14 cellular contexts compared by ENCODE assay signal in the genomic region with DNA sequence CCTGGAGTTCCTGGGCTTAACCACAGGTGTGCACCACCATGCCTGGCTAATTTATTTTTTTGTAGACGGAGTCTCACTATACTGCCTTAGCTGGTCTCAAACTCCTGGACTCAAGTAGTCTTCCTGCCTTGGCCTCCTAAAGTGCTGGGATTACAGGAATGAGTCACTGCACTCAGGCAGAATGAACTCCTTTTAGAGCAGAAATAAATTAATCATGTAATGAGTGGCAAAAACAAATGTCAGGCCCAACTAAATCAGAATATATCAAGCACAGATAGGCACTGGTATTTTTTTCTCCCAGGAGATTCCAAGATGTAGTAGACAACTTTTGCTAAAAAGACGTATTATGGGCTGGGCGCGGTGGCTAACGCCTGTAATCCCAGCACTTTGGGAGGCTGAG. TPM values are rescaled to one million over a fixed set of nuclear protein-coding genes. Genes with fewer than 3 reads are reported as not detected.
DNase-seq lines count a peak whose midpoint lies in the region; ATAC-seq and TF ChIP-seq lines count a peak whose summit lies in the region.
"Had no signal": no experiment of that assay in that cellular context is flagged by ENCODE, and none has a peak within 500 bp of the region (broad histone marks: within the 10 kb centered on the region; RNA-seq: fewer than 3 reads in every experiment).

No MANE protein-coding gene starts in this region.

- H3K36me3 ChIP-seq in DOHH2 (ENCODE audit: control insufficient read depth, low read length) = peaks cover 73% of the 10 kb centered on the region
- peaks cover 34% of the 10 kb centered on the region; the same call in 1 of the 2 replicates for H3K36me3 ChIP-seq in KMS-11 (ENCODE audit: insufficient read depth)
- H3K36me3 ChIP-seq in adipocyte (ENCODE audit: control insufficient read depth, insufficient read depth, low read length, severe bottlenecking) = peaks cover 62% of the 10 kb centered on the region
- H3K36me3 ChIP-seq in lower lobe of right lung = peaks cover 66% of the 10 kb centered on the region
- peaks cover 65% of the 10 kb centered on the region for H3K36me3 ChIP-seq in right atrium auricular region

- no peaks in the 10 kb centered on the region for H3K9me3 Mint-ChIP-seq in nephron
- H3K9me3 Mint-ChIP-seq: activated naive CD8-positive, alpha-beta T cell treated with anti-CD3 and anti-CD28 coated beads, Interleukin-2, amount 10 ng/mL, durations not matched to agents 7 days and 5 days; stimulated activated memory B cell treated with anti-CD40 and anti-IgM and Interleukin-4, amounts not matched to agents 10 μg/mL and 1 μg/mL and 100 μg/mL, for 72 hours had no signal

- H2AFZ ChIP-seq in KMS-11 (ENCODE audit: low read depth) = no peak overlapping the region

- 0 out of 2 replicates have a peak overlapping the region, but pooled peaks have one; percentile 99 for H3K4me3 ChIP-seq in DOHH2 (ENCODE audit: low read length)
- H3K4me3 ChIP-seq in KMS-11 (IDR thresholded peaks at IDR 0.05; ENCODE audit: insufficient read depth, low read depth, low read length) = no peak overlapping the region
- H3K4me3 ChIP-seq in adipocyte (ENCODE audit: low read length) = no peak overlapping the region
- no peak overlapping the region for H3K4me3 ChIP-seq in lower lobe of right lung
- H3K4me3 ChIP-seq in right atrium auricular region = no peak overlapping the region
- H3K4me3 ChIP-seq: left lung had no signal

- H3K9me3 ChIP-seq in DOHH2 (ENCODE audit: control insufficient read depth, insufficient read depth, low read length) (no peaks in the 10 kb centered on the region), adipocyte (ENCODE audit: control insufficient read depth, low read length) (no peaks in the 10 kb centered on the region), lower lobe of right lung (no peaks in the 10 kb centered on the region), right atrium auricular region (no peaks in the 10 kb centered on the region)
- H3K9me3 ChIP-seq: left lung had no signal

- H3F3A ChIP-seq in DOHH2 (ENCODE audit: control insufficient read depth, insufficient read depth) = peaks cover 41% of the 10 kb centered on the region

- intact Hi-C loops in lower lobe of right lung (cut with DNase I) = no loop called here

- no peak for DNase-seq in adipocyte (ENCODE audit: low read depth)
- no peak for DNase-seq in lower lobe of right lung
- DNase-seq in NK-92 (lab: John Stamatoyannopoulos, UW; ENCODE audit: unreplicated experiment) = no peak
- no peak for DNase-seq in right atrium auricular region (ENCODE audit: low spot score)
- DNase-seq: activated naive CD8-positive, alpha-beta T cell treated with anti-CD3 and anti-CD28 coated beads, Interleukin-2, amount 10 ng/mL, durations not matched to agents 7 days and 5 days; DMS53; left lung; MV-4-11; occipital lobe; Right ventricle myocardium superior had no signal

- H4K20me1 ChIP-seq in DOHH2 (ENCODE audit: control insufficient read depth, insufficient read depth, low read depth, low read length) = peaks cover 21% of the 10 kb centered on the region; the same call in 1 of the 2 replicates
- no peaks in the 10 kb centered on the region for H4K20me1 ChIP-seq in KMS-11 (ENCODE audit: insufficient read depth)

- H3K4me1 ChIP-seq in DOHH2 (ENCODE audit: control insufficient read depth, low read length) (peaks cover 32% of the 10 kb centered on the region), KMS-11 (ENCODE audit: low read depth, poor library complexity, severe bottlenecking) (peaks cover 38% of the 10 kb centered on the region), adipocyte (ENCODE audit: control insufficient read depth, insufficient read depth, low read length) (peaks cover 19% of the 10 kb centered on the region), lower lobe of right lung (peaks cover 26% of the 10 kb centered on the region), right atrium auricular region (peaks cover 0 to 10% of the 10 kb centered on the region in 2 donors)

- H3K27me3 ChIP-seq in DOHH2 (ENCODE audit: control insufficient read depth, low read length) = no peaks in the 10 kb centered on the region; the same call in 1 of the 2 replicates
- no peaks in the 10 kb centered on the region for H3K27me3 ChIP-seq in KMS-11 (ENCODE audit: insufficient read depth, low read depth)
- H3K27me3 ChIP-seq in adipocyte (replicated peaks; ENCODE audit: control insufficient read depth, insufficient read depth, low read length) = no peaks in the 10 kb centered on the region
- H3K27me3 ChIP-seq in lower lobe of right lung (ENCODE audit: low read depth) = no peaks in the 10 kb centered on the region
- no peaks in the 10 kb centered on the region for H3K27me3 ChIP-seq in right atrium auricular region
- H3K27me3 ChIP-seq: left lung had no signal

- no peaks in the 10 kb centered on the region for H3K9me2 ChIP-seq in DOHH2 (replicated peaks; ENCODE audit: control insufficient read depth, low read length)

- peaks cover 17% of the 10 kb centered on the region for H3K4me1 Mint-ChIP-seq in nephron

- H3K9ac ChIP-seq in KMS-11 = no peak overlapping the region; the same call in 1 of the 2 replicates
- peak overlapping the region; percentile 93 for H3K9ac ChIP-seq in adipocyte (ENCODE audit: low read length)

- H3K79me2 ChIP-seq in DOHH2 (ENCODE audit: control insufficient read depth, low read length) = peaks cover 52% of the 10 kb centered on the region
- H3K79me2 ChIP-seq in KMS-11 (ENCODE audit: insufficient read depth, low read depth) = peaks cover 57% of the 10 kb centered on the region

- TF ChIP-seq CTCF in DOHH2 (IDR thresholded peaks at IDR 0.05; ENCODE audit: low read depth, low read length, poor library complexity, severe bottlenecking) (no peak), KMS-11 (conservative IDR thresholded peaks at IDR 0.05; ENCODE audit: low read depth, low read length) (no peak), nephron (IDR thresholded peaks at IDR 0.05; ENCODE audit: unreplicated experiment in 3 of 3) (no peak), lower lobe of right lung (IDR thresholded peaks at IDR 0.05) (no peak), right atrium auricular region (IDR thresholded peaks at IDR 0.05) (no peak)

- peak overlapping the region; percentile 54 to 100 (median 100) for H3K4me3 Mint-ChIP-seq in nephron
- H3K4me3 Mint-ChIP-seq: stimulated activated memory B cell treated with anti-CD40 and anti-IgM and Interleukin-4, amounts not matched to agents 10 μg/mL and 1 μg/mL and 100 μg/mL, for 72 hours had no signal

- H3K27me3 Mint-ChIP-seq in nephron (ENCODE audit: low read depth) = no peaks in the 10 kb centered on the region
- H3K27me3 Mint-ChIP-seq: activated naive CD8-positive, alpha-beta T cell treated with anti-CD3 and anti-CD28 coated beads, Interleukin-2, amount 10 ng/mL, durations not matched to agents 7 days and 5 days; stimulated activated memory B cell treated with anti-CD40 and anti-IgM and Interleukin-4, amounts not matched to agents 10 μg/mL and 1 μg/mL and 100 μg/mL, for 72 hours had no signal

- H3K4me2 ChIP-seq in DOHH2 (ENCODE audit: low read length) = peak overlapping the region; percentile 93
- H3K4me2 ChIP-seq in KMS-11 = peak overlapping the region; percentile 89; the same call in 1 of the 2 replicates

- no peak for ATAC-seq in lower lobe of right lung
- ATAC-seq: left lung; stimulated activated memory B cell treated with anti-CD40 and anti-IgM and Interleukin-4, amounts not matched to agents 10 μg/mL and 1 μg/mL and 100 μg/mL, for 72 hours had no signal

- no peak overlapping the region for H3K27ac ChIP-seq in DOHH2 (ENCODE audit: low read depth, low read length)
- peak overlapping the region; percentile 30; the same call in 1 of the 2 replicates for H3K27ac ChIP-seq in KMS-11
- H3K27ac ChIP-seq in lower lobe of right lung = no peak overlapping the region
- no peak overlapping the region for H3K27ac ChIP-seq in right atrium auricular region
- H3K27ac ChIP-seq: left lung had no signal

- H3K27ac Mint-ChIP-seq in nephron = peak overlapping the region in 1 of 3 experiments; percentile 35
- H3K27ac Mint-ChIP-seq: activated naive CD8-positive, alpha-beta T cell treated with anti-CD3 and anti-CD28 coated beads, Interleukin-2, amount 10 ng/mL, durations not matched to agents 7 days and 5 days; stimulated activated memory B cell treated with anti-CD40 and anti-IgM and Interleukin-4, amounts not matched to agents 10 μg/mL and 1 μg/mL and 100 μg/mL, for 72 hours had no signal

- H3K36me3 Mint-ChIP-seq in nephron (ENCODE audit: low read depth) = peaks cover 47% of the 10 kb centered on the region

RNA-seq across cellular contexts. Expression of a gene that starts 2.6 kb away (rescaled TPM):
- total RNA-seq in lower lobe of right lung = 956 TPM
- 1,000 to 10,000 TPM in 1 of 2 donors, 100 to 1,000 TPM in 1; 830 to 2,258 TPM for total RNA-seq in right atrium auricular region

RNA-seq across cellular contexts. Expression of a gene that starts 30.8 kb away (rescaled TPM):
- total RNA-seq in lower lobe of right lung = 29.1 TPM
- total RNA-seq in right atrium auricular region = 10 to 100 TPM; 47.2 to 53.5 TPM

RNA-seq across cellular contexts. Expression of a gene that starts 42.6 kb away (rescaled TPM):
- total RNA-seq in lower lobe of right lung = not detected
- 1 to 10 TPM; 5.6 to 6.3 TPM for total RNA-seq in right atrium auricular region
